In genomic region chr1:72435025-72435424, GRCh38 we compare ENCODE assay signal across 11 cellular contexts.
DNase-seq lines count a peak whose midpoint lies in the region; ATAC-seq and TF ChIP-seq lines count a peak whose summit lies in the region.
"Had no signal": no experiment of that assay in that cellular context is flagged by ENCODE, and none has a peak within 500 bp of the region (broad histone marks: within the 10 kb centered on the region; RNA-seq: fewer than 3 reads in every experiment).

No MANE protein-coding gene starts in this region.

- ATAC-seq in GM18505 (IDR thresholded peaks at IDR 0.05; ENCODE audit: unreplicated experiment) = peak; percentile 64
- ATAC-seq in HG02610 (IDR thresholded peaks at IDR 0.05; ENCODE audit: unreplicated experiment) = peak; percentile 72
- ATAC-seq in omental fat pad (ENCODE audit: low FRiP score) = no peak
- ATAC-seq: Panc1 had no signal

- H3K4me3 ChIP-seq in fibroblast of villous mesenchyme (ENCODE audit: low read depth, low read length) = no peak overlapping the region
- H3K4me3 ChIP-seq: tibial nerve had no signal

- no peak for TF ChIP-seq POLR2A in GM18505 (IDR thresholded peaks at IDR 0.05; ENCODE audit: borderline replicate concordance, extremely low read depth, insufficient read depth, insufficient read length)
- no peak for TF ChIP-seq POLR2A in erythroblast (IDR thresholded peaks at IDR 0.05; ENCODE audit: low read length)

- TF ChIP-seq CTCF in fibroblast of villous mesenchyme (IDR thresholded peaks at IDR 0.05; ENCODE audit: insufficient read depth, low read depth, low read length) (no peak), omental fat pad (IDR thresholded peaks at IDR 0.05) (no peak)

- DNase-seq in M059J (ENCODE audit: low read depth) (peak; percentile 22), fibroblast of villous mesenchyme (ENCODE audit: low read depth) (peak; percentile 14), erythroblast (lab: John Stamatoyannopoulos, UW) (no peak), HK-2 (ENCODE audit: unreplicated experiment) (no peak), omental fat pad (ENCODE audit: low spot score) (no peak)
- DNase-seq in activated T-cell treated with anti-CD3 and anti-CD28 coated beads, Interleukin-2, amount 50 U/mL, for 1 hour = no peak
- DNase-seq: activated CD4-positive, alpha-beta T cell treated with anti-CD3 and anti-CD28 coated beads for 1 hour had no signal

Comparison
In these comparisons a context has a peak if more than half of its experiments do, and no peak if none do; other contexts are left out.
1. DNase-seq: peak in M059J (single experiment) and fibroblast of villous mesenchyme (single experiment); none in erythroblast (0 of 2), HK-2 (single experiment), activated T-cell treated with anti-CD3 and anti-CD28 coated beads, Interleukin-2, amount 50 U/mL, for 1 hour (single experiment) and omental fat pad (single experiment).